15 cellular contexts compared by ENCODE assay signal in the genomic region with DNA sequence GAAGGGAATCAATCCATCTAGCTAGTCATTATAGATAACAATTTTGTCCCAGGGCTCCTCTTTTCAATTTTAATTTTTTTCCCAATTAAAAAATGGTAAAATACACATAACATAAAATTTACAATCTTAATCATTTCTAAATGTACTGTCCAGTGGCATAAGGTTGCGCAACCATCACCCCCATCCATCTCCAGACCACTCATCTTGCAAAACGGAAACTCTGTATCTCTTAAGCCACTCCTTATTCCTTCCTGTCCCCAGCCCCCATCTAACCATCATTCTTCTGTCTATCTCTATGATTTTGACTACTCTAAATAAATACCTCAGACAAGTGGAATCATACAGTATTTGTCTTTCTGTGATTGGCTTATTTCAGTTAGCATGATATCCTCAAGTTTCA.
"Had no signal": no experiment of that assay in that cellular context is flagged by ENCODE, and none has a peak within 500 bp of the region (broad histone marks: within the 10 kb centered on the region; RNA-seq: fewer than 3 reads in every experiment).

No MANE protein-coding gene starts in this region.

- H3K9me3 ChIP-seq: stomach, thoracic aorta had no signal

- H3K4me1 ChIP-seq: foreskin keratinocyte, stomach had no signal

- H3K9me3 Mint-ChIP-seq: activated CD4-positive, alpha-beta memory T cell treated with anti-CD3 and anti-CD28 coated beads, Interleukin-2, amount 10 ng/mL, durations not matched to agents 7 days and 5 days; activated naive CD8-positive, alpha-beta T cell treated with anti-CD3 and anti-CD28 coated beads, Interleukin-2, amount 50 U/mL, for 24 hours; activated T-helper 1 cell treated with anti-CD3 and anti-CD28 coated beads, Interleukin-12 subunit alpha, Interleukin-12 subunit beta, Interleukin-2, Interleukin-4 antibody, amounts not matched to agents 30 ng/mL and 10 ng/mL and 1 ng/mL, durations not matched to agents 14 hours and 24 hours and 36 hours had no signal

- H3K4me3 Mint-ChIP-seq: activated CD4-positive, alpha-beta memory T cell treated with anti-CD3 and anti-CD28 coated beads, Interleukin-2, amount 10 ng/mL, durations not matched to agents 7 days and 5 days; activated CD4-positive, alpha-beta T cell treated with anti-CD3 and anti-CD28 coated beads for 36 hours; activated naive CD8-positive, alpha-beta T cell treated with anti-CD3 and anti-CD28 coated beads, Interleukin-2, amount 50 U/mL, for 24 hours; activated T-helper 1 cell treated with anti-CD3 and anti-CD28 coated beads, Interleukin-12 subunit alpha, Interleukin-12 subunit beta, Interleukin-2, Interleukin-4 antibody, amounts not matched to agents 30 ng/mL and 10 ng/mL and 1 ng/mL, durations not matched to agents 14 hours and 24 hours and 36 hours; naive B cell had no signal

- H3K4me3 ChIP-seq: skin epidermis, stomach, thoracic aorta had no signal

- H3K36me3 Mint-ChIP-seq: naive B cell had no signal

- H3K27ac ChIP-seq: foreskin keratinocyte, skin epidermis, stomach, thoracic aorta, WERI-Rb-1 had no signal

- H3K27ac Mint-ChIP-seq: activated CD4-positive, alpha-beta memory T cell treated with anti-CD3 and anti-CD28 coated beads, Interleukin-2, amount 10 ng/mL, durations not matched to agents 7 days and 5 days; activated CD4-positive, alpha-beta T cell treated with anti-CD3 and anti-CD28 coated beads for 36 hours; activated naive CD8-positive, alpha-beta T cell treated with anti-CD3 and anti-CD28 coated beads, Interleukin-2, amount 50 U/mL, for 24 hours; activated T-helper 1 cell treated with anti-CD3 and anti-CD28 coated beads, Interleukin-12 subunit alpha, Interleukin-12 subunit beta, Interleukin-2, Interleukin-4 antibody, amounts not matched to agents 30 ng/mL and 10 ng/mL and 1 ng/mL, durations not matched to agents 14 hours and 24 hours and 36 hours; naive B cell had no signal

- H3K36me3 ChIP-seq: stomach, thoracic aorta, WERI-Rb-1 had no signal

- H3K27me3 ChIP-seq: foreskin keratinocyte had no signal

- H3K27me3 Mint-ChIP-seq: activated CD4-positive, alpha-beta memory T cell treated with anti-CD3 and anti-CD28 coated beads, Interleukin-2, amount 10 ng/mL, durations not matched to agents 7 days and 5 days; activated CD4-positive, alpha-beta T cell treated with anti-CD3 and anti-CD28 coated beads for 36 hours; activated naive CD8-positive, alpha-beta T cell treated with anti-CD3 and anti-CD28 coated beads, Interleukin-2, amount 50 U/mL, for 24 hours; naive B cell had no signal

- DNase-seq: activated CD4-positive, alpha-beta memory T cell treated with anti-CD3 and anti-CD28 coated beads, Interleukin-2, amount 10 ng/mL, durations not matched to agents 7 days and 5 days; activated CD4-positive, alpha-beta T cell treated with anti-CD3 and anti-CD28 coated beads for 36 hours; activated CD8-positive, alpha-beta memory T cell treated with anti-CD3 and anti-CD28 coated beads, Interleukin-2, amount 50 U/mL, for 48 hours; activated naive CD4-positive, alpha-beta T cell treated with Interleukin-2 at 50 U/mL for 16 hours; activated naive CD8-positive, alpha-beta T cell treated with anti-CD3 and anti-CD28 coated beads, Interleukin-2, amount 50 U/mL, for 24 hours; effector CD4-positive, alpha-beta T cell; foreskin keratinocyte; left colon; naive B cell; posterior cingulate gyrus; stomach; WERI-Rb-1 had no signal
